8 cellular contexts compared by ENCODE assay signal in genomic region chr2:189149981-189150380, GRCh38. TPM values are rescaled to one million over a fixed set of nuclear protein-coding genes. Genes with fewer than 3 reads are reported as not detected.
DNase-seq lines count a peak whose midpoint lies in the region; ATAC-seq and TF ChIP-seq lines count a peak whose summit lies in the region.
"Had no signal": no experiment of that assay in that cellular context is flagged by ENCODE, and none has a peak within 500 bp of the region (broad histone marks: within the 10 kb centered on the region; RNA-seq: fewer than 3 reads in every experiment).

No MANE protein-coding gene starts in this region.

- TF ChIP-seq CTCF in retinal pigment epithelial cell (conservative IDR thresholded peaks at IDR 0.05; ENCODE audit: low read depth, low read length), result no peak
- TF ChIP-seq CTCF in CD8-positive, alpha-beta T cell (IDR thresholded peaks at IDR 0.05), result no peak
- no peak for TF ChIP-seq CTCF in tibial artery (IDR thresholded peaks at IDR 0.05)

- H3K4me1 ChIP-seq in CD8-positive, alpha-beta T cell (ENCODE audit: insufficient read depth, low read length), result no peaks in the 10 kb centered on the region
- peaks cover 0 to 94% (median 27%) of the 10 kb centered on the region in 4 donors for H3K4me1 ChIP-seq in tibial artery

- DNase-seq in GM04504 (ENCODE audit: low read depth) (peak; percentile 87), RPMI7951 (ENCODE audit: low read depth) (peak; percentile 57), fibroblast of gingiva (ENCODE audit: low read depth) (peak; percentile 90), retinal pigment epithelial cell (ENCODE audit: low read depth) (peak; percentile 52), tibial artery (no peak)
- DNase-seq in CD8-positive, alpha-beta T cell, result no peak
- DNase-seq: MG63 had no signal

- ATAC-seq in CD8-positive, alpha-beta T cell, result no peak
- ATAC-seq in HG03108 (IDR thresholded peaks at IDR 0.05; ENCODE audit: unreplicated experiment), result no peak

- H3K36me3 Mint-ChIP-seq in CD8-positive, alpha-beta T cell, result no peaks in the 10 kb centered on the region

- H3K9me3 Mint-ChIP-seq in CD8-positive, alpha-beta T cell, result no peaks in the 10 kb centered on the region

- H3K27ac ChIP-seq in CD8-positive, alpha-beta T cell (ENCODE audit: low read depth, low read length), result no peak overlapping the region
- H3K27ac ChIP-seq in tibial artery, result peak overlapping the region in 1 of 2 donors; percentile 5

- no peaks in the 10 kb centered on the region for H3K9me3 ChIP-seq in CD8-positive, alpha-beta T cell (ENCODE audit: low read length)
- H3K9me3 ChIP-seq in tibial artery, result no peaks in the 10 kb centered on the region
- H3K9me3 ChIP-seq: MG63 had no signal

- H3K27me3 ChIP-seq in CD8-positive, alpha-beta T cell (ENCODE audit: insufficient read depth, low read length), result no peaks in the 10 kb centered on the region
- no peaks in the 10 kb centered on the region for H3K27me3 ChIP-seq in tibial artery
- H3K27me3 ChIP-seq: MG63 had no signal

- intact Hi-C loops in CD8-positive, alpha-beta T cell (cut with DNase I, micrococcal nuclease), result no loop called here
- intact Hi-C loops in tibial artery (cut with DNase I; ENCODE audit: low total_unique reads), result no loop called here

- POLR2A ChIA-PET in CD8-positive, alpha-beta T cell (lab: Charles Lee), result no interaction called here

- no peaks in the 10 kb centered on the region for H3K4me1 Mint-ChIP-seq in CD8-positive, alpha-beta T cell (ENCODE audit: low read depth)

- no peak overlapping the region for H3K4me3 ChIP-seq in retinal pigment epithelial cell (ENCODE audit: low read length)
- H3K4me3 ChIP-seq in CD8-positive, alpha-beta T cell (ENCODE audit: low read depth, low read length), result no peak overlapping the region
- H3K4me3 ChIP-seq in tibial artery, result no peak overlapping the region
- H3K4me3 ChIP-seq: MG63 had no signal

- no peak overlapping the region for H3K4me3 Mint-ChIP-seq in CD8-positive, alpha-beta T cell

- no peaks in the 10 kb centered on the region for H3K36me3 ChIP-seq in CD8-positive, alpha-beta T cell (ENCODE audit: insufficient read depth, low read length)
- no peaks in the 10 kb centered on the region for H3K36me3 ChIP-seq in tibial artery

- no peak overlapping the region for H3K27ac Mint-ChIP-seq in CD8-positive, alpha-beta T cell

- H3K27me3 Mint-ChIP-seq in CD8-positive, alpha-beta T cell (ENCODE audit: low read depth), result no peaks in the 10 kb centered on the region

- CTCF ChIA-PET in CD8-positive, alpha-beta T cell (lab: Charles Lee), result interaction anchor here (1.3 kb wide), 1 partner anchor 262 kb away, joined by 5 read pairs; no protein-coding TSS in a partner anchor

RNA-seq across cellular contexts. Expression of gene COL5A2, which starts 29.6 kb away (rescaled TPM):
- total RNA-seq in RPMI7951 (2014; rRNA removed; shearing (Covaris generic)), result 175 and 204 TPM in 2 replicates
- under 1 TPM; 0.27 to 0.39 TPM for total RNA-seq in CD8-positive, alpha-beta T cell

Comparison
In these comparisons a context has a peak if more than half of its experiments do, and no peak if none do; other contexts are left out.
1. DNase-seq: peak in GM04504 (single experiment), RPMI7951 (single experiment), fibroblast of gingiva (single experiment) and retinal pigment epithelial cell (single experiment); none in CD8-positive, alpha-beta T cell (0 of 7) and tibial artery (0 of 2).
2. RNA of gene COL5A2, which starts 29.6 kb away (total RNA-seq): 175 to 204 TPM in RPMI7951; 0.27 to 0.39 TPM in CD8-positive, alpha-beta T cell; every median in the first group is over 100 times any median in the second.